In the genomic region with DNA sequence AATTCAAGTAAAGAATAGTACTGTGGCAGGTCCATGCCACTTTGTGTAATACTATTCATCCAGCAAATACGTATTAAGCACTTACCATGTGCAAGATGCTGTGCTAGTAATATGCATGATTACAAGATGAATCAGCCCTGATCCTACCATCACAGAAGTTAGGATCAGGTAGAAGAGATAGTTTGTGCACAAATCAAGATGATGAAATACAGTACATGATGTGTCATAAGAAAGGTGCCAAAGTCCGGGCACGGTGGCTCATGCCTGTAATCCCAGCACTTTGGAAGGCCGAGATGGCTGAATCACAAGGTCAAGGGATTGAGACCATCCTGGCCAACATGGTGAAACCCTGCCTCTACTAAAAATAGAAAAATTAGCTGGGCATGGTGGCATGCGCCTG, we compare ENCODE assay signal across 20 cellular contexts. TPM values are rescaled to one million over a fixed set of nuclear protein-coding genes. Genes with fewer than 3 reads are reported as not detected.
DNase-seq lines count a peak whose midpoint lies in the region; ATAC-seq and TF ChIP-seq lines count a peak whose summit lies in the region.
"Had no signal": no experiment of that assay in that cellular context is flagged by ENCODE, and none has a peak within 500 bp of the region (broad histone marks: within the 10 kb centered on the region; RNA-seq: fewer than 3 reads in every experiment).

No MANE protein-coding gene starts in this region.

- intact Hi-C loops in gastrocnemius medialis (cut with DNase I; ENCODE audit: low total_unique reads): no loop called here

- in situ Hi-C loops in gastrocnemius medialis (cut with MboI; ENCODE audit: low sequenced_read_pairs in 4 of 4): no loop called here

- CTCF ChIA-PET in GM10248 (lab: Yijun Ruan, JAX): no interaction called here

- peak; percentile 95 to 96 for ATAC-seq in gastrocnemius medialis
- ATAC-seq: heart left ventricle, left ventricle myocardium superior had no signal

- TF ChIP-seq CTCF in epithelial cell of esophagus (IDR thresholded peaks at IDR 0.05; ENCODE audit: insufficient read depth, low read depth, low read length, missing control alignments) (no peak), gastrocnemius medialis (IDR thresholded peaks at IDR 0.05 in 4 of 5, conservative IDR thresholded peaks at IDR 0.05 in 1 of 5) (no peak), GM10248 (IDR thresholded peaks at IDR 0.05; ENCODE audit: control extremely low read depth, extremely low read depth, low read depth, missing control alignments) (no peak)

- no peaks in the 10 kb centered on the region for H3K27me3 ChIP-seq in gastrocnemius medialis
- H3K27me3 ChIP-seq: esophagus muscularis mucosa, heart left ventricle, testis had no signal

- peak overlapping the region; percentile 21 to 73 (median 70) for H3K27ac ChIP-seq in gastrocnemius medialis
- H3K27ac ChIP-seq: esophagus muscularis mucosa, heart left ventricle, testis had no signal

- H3K4me1 ChIP-seq in gastrocnemius medialis: peaks cover 0 to 4% of the 10 kb centered on the region in 2 donors
- H3K4me1 ChIP-seq: esophagus muscularis mucosa, testis had no signal

- H3K4me3 ChIP-seq in epithelial cell of esophagus (ENCODE audit: low read length) (no peak overlapping the region), gastrocnemius medialis (no peak overlapping the region)
- H3K4me3 ChIP-seq: esophagus muscularis mucosa, heart left ventricle, testis had no signal

- POLR2A ChIA-PET in GM10248 (lab: Yijun Ruan, JAX): no interaction called here

- no peak for TF ChIP-seq POLR2A in gastrocnemius medialis (IDR thresholded peaks at IDR 0.05)

- no peaks in the 10 kb centered on the region for H3K9me3 ChIP-seq in gastrocnemius medialis
- H3K9me3 ChIP-seq: esophagus muscularis mucosa, heart left ventricle, testis had no signal

- H3K36me3 ChIP-seq in gastrocnemius medialis: peaks cover 2 to 99% of the 10 kb centered on the region in 2 donors

- DNase-seq in GM03348 (ENCODE audit: low spot score) (peak; percentile 23), NCI-H226 (peak; percentile 63), epithelial cell of esophagus (ENCODE audit: low read depth) (peak; percentile 95), gastrocnemius medialis (peak; percentile 32 to 78), GM10248 (ENCODE audit: extremely low spot score) (no peak), activated gamma-delta T cell (lab: John Stamatoyannopoulos, UW) (no peak)
- no peak for DNase-seq in activated CD4-positive, alpha-beta T cell treated with anti-CD3 and anti-CD28 coated beads, Interleukin-2, amount 50 U/mL, for 48 hours
- DNase-seq: activated CD4-positive, alpha-beta T cell treated with anti-CD3 and anti-CD28 coated beads for 48 hours; activated effector memory CD4-positive, alpha-beta T cell treated with anti-CD3 and anti-CD28 coated beads, Interleukin-2, amount 50 U/mL, for 16 hours; amniotic stem cell; caudate nucleus; H9; heart left ventricle; left ventricle myocardium superior; MV-4-11; NCI-H2029; NCI-H510A; NK-92 treated with Interleukin-12 subunit alpha and Interleukin-12 subunit beta, amount 100 ng/mL, for 24 hours; testis had no signal

RNA-seq across cellular contexts. Expression of a gene that starts 10.9 kb away (rescaled TPM):
- total RNA-seq in gastrocnemius medialis: 100 to 1,000 TPM in 1 of 4 donors, 10 to 100 TPM in 3; 71.8 to 113 (median 82.0) TPM

RNA-seq across cellular contexts. Expression of a gene that starts 11.2 kb away (rescaled TPM):
- total RNA-seq in gastrocnemius medialis: 100 to 1,000 TPM in 2 of 4 donors, 10 to 100 TPM in 2; 71.0 to 110 (median 97.2) TPM

RNA-seq across cellular contexts. Expression of a gene that starts 58.1 kb away (rescaled TPM):
- 10 to 100 TPM in 2 of 4 donors, 1 to 10 TPM in 2; 8.0 to 13.5 (median 11.1) TPM for total RNA-seq in gastrocnemius medialis

Comparison
In these comparisons a context has a peak if more than half of its experiments do, and no peak if none do; other contexts are left out.
1. DNase-seq: peak in GM03348 (single experiment), NCI-H226 (single experiment), epithelial cell of esophagus (single experiment) and gastrocnemius medialis (2 of 2); none in GM10248 (single experiment), activated gamma-delta T cell (single experiment) and activated CD4-positive, alpha-beta T cell treated with anti-CD3 and anti-CD28 coated beads, Interleukin-2, amount 50 U/mL, for 48 hours (0 of 2).